ENCODE assay signal across 24 cellular contexts in the genomic region with DNA sequence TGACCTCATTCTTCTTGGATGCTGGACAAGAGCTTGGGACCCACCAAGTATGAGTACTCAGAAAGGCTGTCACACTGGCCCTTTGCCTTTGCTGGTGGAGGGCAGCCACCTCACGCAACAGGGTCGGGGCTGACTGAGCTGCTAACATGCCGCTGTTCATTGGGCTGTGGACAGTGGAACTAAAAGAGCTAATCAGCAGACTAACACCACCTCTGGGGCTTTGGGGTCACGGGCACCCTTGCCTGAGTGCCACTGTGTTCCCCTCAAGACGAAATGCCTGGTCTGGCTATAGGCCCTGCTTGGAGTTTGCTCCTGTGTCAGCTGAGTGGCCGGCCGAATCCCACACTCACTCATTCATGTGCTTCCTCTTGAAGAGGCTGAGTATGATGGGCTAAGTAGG.
"Had no signal": no experiment of that assay in that cellular context is flagged by ENCODE, and none has a peak within 500 bp of the region (broad histone marks: within the 10 kb centered on the region; RNA-seq: fewer than 3 reads in every experiment).

No MANE protein-coding gene starts in this region.

- H3K27ac ChIP-seq: adrenal gland, Peyer's patch, RWPE1 had no signal

- DNase-seq: activated CD4-positive, alpha-beta T cell treated with anti-CD3 and anti-CD28 coated beads for 4 hours; activated CD4-positive, alpha-beta T cell treated with anti-CD3 and anti-CD28 coated beads, Interleukin-2, amount 50 U/mL, for 4 hours; activated CD8-positive, alpha-beta memory T cell treated with anti-CD3 and anti-CD28 coated beads, Interleukin-2, amount 50 U/mL, for 48 hours; activated CD8-positive, alpha-beta T cell treated with anti-CD3 and anti-CD28 coated beads, Interleukin-2, amount 10 ng/mL, durations not matched to agents 7 days and 5 days; activated naive CD4-positive, alpha-beta T cell treated with anti-CD3 and anti-CD28 coated beads, Interleukin-2, amount 50 U/mL, for 16 hours; activated naive CD8-positive, alpha-beta T cell treated with anti-CD3 and anti-CD28 coated beads, Interleukin-2, amount 10 ng/mL, durations not matched to agents 7 days and 5 days; activated T-cell treated with anti-CD3 and anti-CD28 coated beads, Interleukin-2, amount 50 U/mL, for 1 hour; adrenal gland; anterior cingulate cortex; KG1; NCI-H1048; NCI-H146; NCI-H1930; NCI-H2171 treated with DMSO at 0.1 percent for 48 hours; NCI-H226; NCI-H510A; NCI-H526 treated with DMSO at 0.1 percent for 48 hours; NCI-H82; Peyer's patch; SHP77 treated with DMSO at 0.1 percent for 48 hours had no signal

- H3K27ac Mint-ChIP-seq: activated CD8-positive, alpha-beta T cell treated with anti-CD3 and anti-CD28 coated beads, Interleukin-2, amount 10 ng/mL, durations not matched to agents 7 days and 5 days; activated naive CD8-positive, alpha-beta T cell treated with anti-CD3 and anti-CD28 coated beads, Interleukin-2, amount 10 ng/mL, durations not matched to agents 7 days and 5 days; IgD-negative memory B cell; T-helper 1 cell treated with Interleukin-12 subunit alpha and Interleukin-12 subunit beta and Interleukin-4 antibody, amounts not matched to agents 30 μg/mL and 1 μg/mL, for 36 hours had no signal

- H3K4me3 ChIP-seq: adrenal gland, Peyer's patch had no signal

- H3K36me3 Mint-ChIP-seq: activated naive CD8-positive, alpha-beta T cell treated with anti-CD3 and anti-CD28 coated beads, Interleukin-2, amount 10 ng/mL, durations not matched to agents 7 days and 5 days; IgD-negative memory B cell had no signal

- H3K27me3 ChIP-seq: adrenal gland, Peyer's patch had no signal

- H3K27me3 Mint-ChIP-seq: activated naive CD8-positive, alpha-beta T cell treated with anti-CD3 and anti-CD28 coated beads, Interleukin-2, amount 10 ng/mL, durations not matched to agents 7 days and 5 days; IgD-negative memory B cell had no signal

- H3K4me1 Mint-ChIP-seq: activated naive CD8-positive, alpha-beta T cell treated with anti-CD3 and anti-CD28 coated beads, Interleukin-2, amount 10 ng/mL, durations not matched to agents 7 days and 5 days; IgD-negative memory B cell had no signal

- ATAC-seq: activated CD4-positive, CD25-positive, alpha-beta regulatory T cell treated with anti-CD3 and anti-CD28 coated beads, Interleukin-2, amount 50 U/mL, for 24 hours; activated CD8-positive, alpha-beta T cell treated with anti-CD3 and anti-CD28 coated beads, Interleukin-2, amount 10 ng/mL, durations not matched to agents 7 days and 5 days had no signal

- H3K9me3 ChIP-seq: adrenal gland, Peyer's patch had no signal

- H3K4me3 Mint-ChIP-seq: activated CD8-positive, alpha-beta T cell treated with anti-CD3 and anti-CD28 coated beads, Interleukin-2, amount 10 ng/mL, durations not matched to agents 7 days and 5 days; activated naive CD8-positive, alpha-beta T cell treated with anti-CD3 and anti-CD28 coated beads, Interleukin-2, amount 10 ng/mL, durations not matched to agents 7 days and 5 days; IgD-negative memory B cell; T-helper 1 cell treated with Interleukin-12 subunit alpha and Interleukin-12 subunit beta and Interleukin-4 antibody, amounts not matched to agents 30 μg/mL and 1 μg/mL, for 36 hours had no signal

- H3K4me1 ChIP-seq: adrenal gland, Peyer's patch had no signal

- H3K36me3 ChIP-seq: adrenal gland, Peyer's patch had no signal

- H3K9me3 Mint-ChIP-seq: activated naive CD8-positive, alpha-beta T cell treated with anti-CD3 and anti-CD28 coated beads, Interleukin-2, amount 10 ng/mL, durations not matched to agents 7 days and 5 days; T-helper 1 cell treated with Interleukin-12 subunit alpha and Interleukin-12 subunit beta and Interleukin-4 antibody, amounts not matched to agents 30 μg/mL and 1 μg/mL, for 36 hours had no signal
